Comparison of ENCODE assay signal across 8 cellular contexts in genomic region chr20:17556842-17557674, GRCh38. TPM values are rescaled to one million over a fixed set of nuclear protein-coding genes. Genes with fewer than 3 reads are reported as not detected.
DNase-seq lines count a peak whose midpoint lies in the region; TF ChIP-seq lines count a peak whose summit lies in the region.

No MANE protein-coding gene starts in this region.

- H3K27me3 ChIP-seq in A673 (replicated peaks; ENCODE audit: insufficient read depth, low read depth, low read length, poor library complexity) (no peaks in the 10 kb centered on the region), mesenchymal stem cell (ENCODE audit: control insufficient read depth in 1 of 2, insufficient read depth in 1 of 2, low read length in 2 of 2) (no peaks in the 10 kb centered on the region)

- no peaks in the 10 kb centered on the region for H3K9me3 ChIP-seq in A673 (ENCODE audit: low read depth, low read length, poor library complexity, severe bottlenecking)
- no peaks in the 10 kb centered on the region for H3K9me3 ChIP-seq in mesenchymal stem cell (ENCODE audit: control insufficient read depth, low read length)

- H2BK5ac ChIP-seq in mesenchymal stem cell (ENCODE audit: low read depth, low read length, poor library complexity, severe bottlenecking) = peak overlapping the region; percentile 15

- peak overlapping the region; percentile 88 for H4K91ac ChIP-seq in mesenchymal stem cell (ENCODE audit: low read length)

- peak overlapping the region; percentile 71 to 73 for H3K4ac ChIP-seq in mesenchymal stem cell (ENCODE audit: low read depth in 1 of 2, low read length in 2 of 2)

- H2BK15ac ChIP-seq in mesenchymal stem cell (ENCODE audit: low read depth, poor library complexity, severe bottlenecking) = peak overlapping the region; percentile 41

- H3K4me2 ChIP-seq in mesenchymal stem cell (ENCODE audit: low read length, poor library complexity, severe bottlenecking) = peak overlapping the region; percentile 26

- POLR2A ChIA-PET in A673 (lab: Charles Lee; ENCODE audit: low non-redundant PET) = no interaction called here

- peak overlapping the region; percentile 37 for H3K27ac ChIP-seq in A673 (ENCODE audit: low read depth, low read length, poor library complexity, severe bottlenecking)
- H3K27ac ChIP-seq in mesenchymal stem cell (ENCODE audit: low read length, poor library complexity, severe bottlenecking) = peak overlapping the region; percentile 99

- no peak overlapping the region for H3K23ac ChIP-seq in mesenchymal stem cell (ENCODE audit: low read length in 2 of 2)

- no peak for TF ChIP-seq CTCF in A673 (conservative IDR thresholded peaks at IDR 0.05; ENCODE audit: low read depth, low read length)

- peak overlapping the region; percentile 69 for H2BK120ac ChIP-seq in mesenchymal stem cell (ENCODE audit: low read depth, low read length)

- CTCF ChIA-PET in A673 (lab: Charles Lee) = interaction anchor here (0.9 kb wide), 1 partner anchor 20 kb away, joined by 3 read pairs; no protein-coding TSS in a partner anchor

- H3K9ac ChIP-seq in mesenchymal stem cell (ENCODE audit: low read length) = peak overlapping the region; percentile 92

- H3K18ac ChIP-seq in mesenchymal stem cell (ENCODE audit: low read depth in 1 of 2, low read length in 2 of 2) = peak overlapping the region; percentile 26 to 79

- H2AK5ac ChIP-seq in mesenchymal stem cell (ENCODE audit: low read length, severe bottlenecking) = peak overlapping the region; percentile 84

- no peak overlapping the region for H3K4me3 ChIP-seq in A673 (ENCODE audit: low read depth, low read length, poor library complexity, severe bottlenecking)
- peak overlapping the region in 1 of 2 experiments; percentile 52 for H3K4me3 ChIP-seq in mesenchymal stem cell (ENCODE audit: insufficient read depth in 1 of 2, low read depth in 1 of 2, low read length in 2 of 2)

- WGBS in mesenchymal stem cell = 70% methylated on average over 10 of the region's 11 CpGs

- intact Hi-C loops in A673 (cut with micrococcal nuclease; ENCODE audit: unreplicated experiment) = no loop called here

- no peaks in the 10 kb centered on the region for H3K36me3 ChIP-seq in A673 (ENCODE audit: insufficient read depth, low read length, poor library complexity, severe bottlenecking)
- H3K36me3 ChIP-seq in mesenchymal stem cell (ENCODE audit: control insufficient read depth in 1 of 2, insufficient read depth in 2 of 2, low read depth in 1 of 2, low read length in 2 of 2) = no peaks in the 10 kb centered on the region

- H3K14ac ChIP-seq in mesenchymal stem cell (ENCODE audit: low read length in 2 of 2) = peak overlapping the region in 1 of 2 experiments; percentile 78

- H3K79me1 ChIP-seq in mesenchymal stem cell (replicated peaks; ENCODE audit: low read length, poor library complexity, severe bottlenecking) = peaks cover 10% of the 10 kb centered on the region

- no peak overlapping the region for H2AFZ ChIP-seq in mesenchymal stem cell (ENCODE audit: low read depth, low read length)

- no TSS peak for BruUV-seq in A673 (replicated peaks; lab: Mats Ljungman, UMichigan)

- H2BK12ac ChIP-seq in mesenchymal stem cell (ENCODE audit: low read length in 2 of 2) = peak overlapping the region; percentile 34 to 97

- peak overlapping the region; percentile 89 for H4K8ac ChIP-seq in mesenchymal stem cell (ENCODE audit: low read length)

- H3K4me1 ChIP-seq in A673 (ENCODE audit: insufficient read depth, low read length, poor library complexity, severe bottlenecking) (peaks cover 22% of the 10 kb centered on the region), mesenchymal stem cell (ENCODE audit: control insufficient read depth, insufficient read depth, low read depth, low read length) (peaks cover 16% of the 10 kb centered on the region)

- DNase-seq in A673 (ENCODE audit: low spot score) (no peak), NCI-H2081 (lab: John Stamatoyannopoulos, UW) (peak; percentile 66 to 85), cerebellar nuclear complex (lab: John Stamatoyannopoulos, UW) (peak; percentile 88 to 99), mesenchymal stem cell (no peak), NCI-H82 (lab: John Stamatoyannopoulos, UW) (no peak)
- no peak for DNase-seq in activated T-cell treated with anti-CD3 and anti-CD28 coated beads, Interleukin-2, amount 50 U/mL, for 48 hours
- no peak for DNase-seq in activated CD8-positive, alpha-beta memory T cell treated with anti-CD3 and anti-CD28 coated beads, Interleukin-2, amount 50 U/mL, for 48 hours
- DNase-seq in effector CD8-positive, alpha-beta T cell (lab: John Stamatoyannopoulos, UW) = no peak

RNA-seq across cellular contexts. Expression of gene DSTN, which starts 12.8 kb away (rescaled TPM):
- 148 and 159 TPM in 2 replicates for total RNA-seq in A673 (2021)
- 931 TPM for polyA plus RNA-seq in mesenchymal stem cell (2013, experiment 1 of 2)
- 914 TPM for polyA plus RNA-seq in mesenchymal stem cell (2013, experiment 2 of 2)

RNA-seq across cellular contexts. Expression of gene BFSP1, which starts 25.9 kb away (rescaled TPM):
- 6.1 and 7.4 TPM in 2 replicates for total RNA-seq in A673 (2021)
- 6.3 TPM for polyA plus RNA-seq in mesenchymal stem cell (2013, experiment 1 of 2)
- 6.0 TPM for polyA plus RNA-seq in mesenchymal stem cell (2013, experiment 2 of 2)

Comparison
In these comparisons a context has a peak if more than half of its experiments do, and no peak if none do; other contexts are left out.
1. DNase-seq: peak in NCI-H2081 (2 of 2) and cerebellar nuclear complex (2 of 2); none in A673 (single experiment), mesenchymal stem cell (single experiment), activated T-cell treated with anti-CD3 and anti-CD28 coated beads, Interleukin-2, amount 50 U/mL, for 48 hours (0 of 2), NCI-H82 (single experiment), activated CD8-positive, alpha-beta memory T cell treated with anti-CD3 and anti-CD28 coated beads, Interleukin-2, amount 50 U/mL, for 48 hours (single experiment) and effector CD8-positive, alpha-beta T cell (single experiment).